Comparison of ENCODE assay signal across 18 cellular contexts in the genomic region with DNA sequence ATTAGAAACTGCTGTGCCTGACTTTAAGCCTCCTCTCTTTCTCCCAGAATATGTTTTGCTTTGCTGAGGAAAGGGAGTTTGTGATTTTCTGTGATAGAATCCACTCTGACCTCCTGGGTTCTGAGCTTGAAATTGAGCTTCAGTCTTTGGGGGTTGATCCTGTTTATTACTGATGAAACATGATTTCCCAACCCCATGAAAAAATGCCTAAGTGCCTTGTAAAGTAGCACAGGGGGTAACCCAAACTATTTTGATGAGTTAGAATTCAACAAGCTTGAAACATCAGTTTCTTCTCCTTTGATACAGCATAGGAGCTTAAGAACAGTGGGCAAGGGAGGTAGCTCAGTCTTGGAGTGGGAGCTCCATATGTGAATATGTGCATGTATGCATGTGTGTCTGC.
A peak's percentile ranks its signal among the peaks of the same experiment; 100 is the strongest.
DNase-seq lines count a peak whose midpoint lies in the region; ATAC-seq and TF ChIP-seq lines count a peak whose summit lies in the region.
"Had no signal": no experiment of that assay in that cellular context is flagged by ENCODE, and none has a peak within 500 bp of the region (broad histone marks: within the 10 kb centered on the region; RNA-seq: fewer than 3 reads in every experiment).

No MANE protein-coding gene starts in this region.

- no peaks in the 10 kb centered on the region for H3K9me3 ChIP-seq in GM23248 (ENCODE audit: low read depth)
- H3K9me3 ChIP-seq: Peyer's patch had no signal

- H3K79me2 ChIP-seq in GM23248 (ENCODE audit: insufficient read depth), result no peaks in the 10 kb centered on the region

- peaks cover 59% of the 10 kb centered on the region for H3K4me1 Mint-ChIP-seq in osteocyte (ENCODE audit: unreplicated experiment)
- H3K4me1 Mint-ChIP-seq: CD4-positive, alpha-beta memory T cell had no signal

- H3F3A ChIP-seq in GM23248 (ENCODE audit: insufficient read depth), result peaks cover 20% of the 10 kb centered on the region

- H3K27me3 ChIP-seq in GM23248 (replicated peaks; ENCODE audit: insufficient read depth), result no peaks in the 10 kb centered on the region
- H3K27me3 ChIP-seq: Peyer's patch had no signal

- no peak for ATAC-seq in GM18861 (IDR thresholded peaks at IDR 0.05; ENCODE audit: unreplicated experiment)
- ATAC-seq in HG03342 (IDR thresholded peaks at IDR 0.05; ENCODE audit: unreplicated experiment), result no peak
- ATAC-seq: GM23338, HCT116, Right ventricle myocardium inferior had no signal

- no peaks in the 10 kb centered on the region for H4K20me1 ChIP-seq in GM23248 (ENCODE audit: insufficient read depth)

- 0 out of 2 replicates have a peak overlapping the region, but pooled peaks have one; percentile 7 for H2AFZ ChIP-seq in GM23248
- H2AFZ ChIP-seq: GM23338 had no signal

- H3K4me3 ChIP-seq in GM23248, result no peak overlapping the region
- H3K4me3 ChIP-seq: GM23338, Peyer's patch had no signal

- peaks cover 48% of the 10 kb centered on the region for H3K4me1 ChIP-seq in GM23248 (ENCODE audit: insufficient read depth)

- H3K9me3 Mint-ChIP-seq in osteocyte (ENCODE audit: unreplicated experiment), result no peaks in the 10 kb centered on the region
- H3K9me3 Mint-ChIP-seq: CD4-positive, alpha-beta memory T cell; GM23338 had no signal

- H3K27me3 Mint-ChIP-seq in osteocyte (ENCODE audit: unreplicated experiment), result no peaks in the 10 kb centered on the region
- H3K27me3 Mint-ChIP-seq: CD4-positive, alpha-beta memory T cell had no signal

- no peaks in the 10 kb centered on the region for H3K36me3 Mint-ChIP-seq in osteocyte (ENCODE audit: unreplicated experiment)
- H3K36me3 Mint-ChIP-seq: CD4-positive, alpha-beta memory T cell had no signal

- no peaks in the 10 kb centered on the region for H3K36me3 ChIP-seq in GM23248 (ENCODE audit: low read depth)
- H3K36me3 ChIP-seq: Peyer's patch had no signal

- H3K4me2 ChIP-seq in GM23248 (ENCODE audit: unreplicated experiment), result no peak overlapping the region
- H3K4me2 ChIP-seq: GM23338 had no signal

- H3K4me3 Mint-ChIP-seq in osteocyte (ENCODE audit: unreplicated experiment), result no peak overlapping the region
- H3K4me3 Mint-ChIP-seq: CD4-positive, alpha-beta memory T cell; GM23338 had no signal

- no peak overlapping the region for H3K9ac ChIP-seq in GM23248

- no peak overlapping the region for H3K27ac ChIP-seq in GM23248
- H3K27ac ChIP-seq: Peyer's patch had no signal

- no peak for TF ChIP-seq CTCF in osteocyte (IDR thresholded peaks at IDR 0.05)

- DNase-seq in GM23248 (peak; percentile 9), fibroblast of gingiva (ENCODE audit: low read depth) (peak; percentile 80), osteocyte (ENCODE audit: extremely low spot score, unreplicated experiment) (no peak)
- no peak for DNase-seq in effector CD4-positive, alpha-beta T cell
- DNase-seq in activated CD8-positive, alpha-beta memory T cell treated with anti-CD3 and anti-CD28 coated beads for 24 hours, result no peak
- DNase-seq: Calu3; CD4-positive, alpha-beta memory T cell; DMS53; KBM-7; NCI-H2081 treated with DMSO at 0.1 percent for 48 hours; NCI-H226; NCI-H524 treated with DMSO at 0.1 percent for 48 hours; Peyer's patch had no signal

- in situ Hi-C loops in GM23248 (cut with MboI), result no loop called here

- H3K27ac Mint-ChIP-seq in osteocyte (ENCODE audit: unreplicated experiment), result peak overlapping the region; percentile 3
- H3K27ac Mint-ChIP-seq: CD4-positive, alpha-beta memory T cell had no signal

- no peaks in the 10 kb centered on the region; the same call in 1 of the 2 replicates for H3K9me2 ChIP-seq in GM23248 (ENCODE audit: insufficient read depth)

Comparison
In these comparisons a context has a peak if more than half of its experiments do, and no peak if none do; other contexts are left out.
1. DNase-seq: peak in GM23248 (single experiment) and fibroblast of gingiva (single experiment); none in osteocyte (single experiment), effector CD4-positive, alpha-beta T cell (single experiment) and activated CD8-positive, alpha-beta memory T cell treated with anti-CD3 and anti-CD28 coated beads for 24 hours (single experiment).